Comparison of ENCODE assay signal across 11 cellular contexts in the genomic region with DNA sequence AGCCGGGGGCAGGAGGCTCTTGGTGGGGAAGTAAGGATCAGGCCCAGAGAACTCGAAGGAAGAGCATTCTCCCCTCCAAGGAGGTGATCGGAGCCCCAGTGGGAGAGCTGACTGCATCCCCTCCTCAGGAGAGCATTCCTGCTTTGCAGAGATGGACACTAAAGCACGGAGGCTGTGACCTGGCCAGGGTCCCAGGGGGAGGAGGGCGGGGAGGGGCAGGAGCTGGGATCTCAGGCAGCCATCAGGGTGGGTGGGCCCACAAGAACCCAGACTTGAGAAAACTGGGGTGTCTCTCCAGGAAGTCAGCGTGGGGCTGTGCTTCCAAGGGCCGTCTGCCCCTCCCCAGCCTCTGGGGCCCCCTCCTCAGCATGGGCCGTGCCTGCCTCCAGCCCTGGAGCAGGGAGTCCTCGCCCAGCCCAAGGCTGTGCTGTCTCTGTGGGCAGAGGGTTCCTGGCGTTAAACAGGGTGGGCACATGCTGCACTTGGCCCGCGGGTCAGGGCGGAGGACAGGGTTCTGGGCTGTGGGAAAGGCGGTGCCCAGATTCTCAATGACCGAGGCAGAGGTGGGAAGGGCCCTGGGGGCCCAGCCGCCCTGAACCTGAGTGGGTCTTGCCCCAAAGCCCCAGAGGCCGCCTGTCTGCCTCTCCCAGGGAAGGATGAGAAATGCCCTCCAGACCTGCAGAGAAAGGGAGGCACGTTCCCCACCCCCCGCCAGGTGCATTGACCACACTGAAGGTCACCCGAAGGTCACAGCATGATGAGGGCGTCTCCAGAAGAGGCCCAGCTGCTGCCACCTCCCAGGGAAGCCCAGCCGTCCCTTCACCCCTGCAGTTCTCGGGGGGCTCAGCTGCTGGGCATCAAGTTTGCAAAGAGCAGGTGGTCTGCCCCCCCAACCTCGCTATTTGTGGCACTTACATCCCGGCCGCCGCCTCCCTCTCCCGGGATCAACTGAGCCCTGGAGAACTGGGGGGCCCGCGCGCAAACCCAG. TPM values are rescaled to one million over a fixed set of nuclear protein-coding genes. Genes with fewer than 3 reads are reported as not detected.
DNase-seq lines count a peak whose midpoint lies in the region; ATAC-seq and TF ChIP-seq lines count a peak whose summit lies in the region.
"Had no signal": no experiment of that assay in that cellular context is flagged by ENCODE, and none has a peak within 500 bp of the region (broad histone marks: within the 10 kb centered on the region; RNA-seq: fewer than 3 reads in every experiment).

No MANE protein-coding gene starts in this region.

- H3K36me3 Mint-ChIP-seq in activated T-cell treated with anti-CD3 and anti-CD28 coated beads, Interleukin-2, amount 50 U/mL, for 72 hours (ENCODE audit: insufficient read depth in 2 of 2) = peaks cover 0 to 1% of the 10 kb centered on the region in 2 donors
- peaks cover 7% of the 10 kb centered on the region for H3K36me3 Mint-ChIP-seq in activated T-cell treated with anti-CD3 and anti-CD28 coated beads, Interleukin-2, amount 50 U/mL, for 4 hours (ENCODE audit: insufficient read depth)
- no peaks in the 10 kb centered on the region for H3K36me3 Mint-ChIP-seq in progenitor cell of endocrine pancreas (ENCODE audit: insufficient read depth)
- H3K36me3 Mint-ChIP-seq: CD4-positive, CD25-positive, alpha-beta regulatory T cell had no signal

- TF ChIP-seq CTCF in esophagus muscularis mucosa (IDR thresholded peaks at IDR 0.05) = no peak
- TF ChIP-seq CTCF in tibial nerve (IDR thresholded peaks at IDR 0.05) = no peak
- no peak for TF ChIP-seq CTCF in GM10266 (IDR thresholded peaks at IDR 0.05; ENCODE audit: control insufficient read depth, insufficient read depth, low read depth, missing control alignments)
- TF ChIP-seq CTCF in progenitor cell of endocrine pancreas (IDR thresholded peaks at IDR 0.05; ENCODE audit: unreplicated experiment) = no peak

- H3K9me3 ChIP-seq in esophagus muscularis mucosa = no peaks in the 10 kb centered on the region
- H3K9me3 ChIP-seq in tibial nerve = no peaks in the 10 kb centered on the region
- H3K9me3 ChIP-seq: mucosa of descending colon, upper lobe of left lung had no signal

- H3K27me3 ChIP-seq in esophagus muscularis mucosa (peaks cover 0 to 42% (median 12%) of the 10 kb centered on the region in 4 donors), tibial nerve (peaks cover 0 to 33% of the 10 kb centered on the region in 2 donors)

- H3K27ac Mint-ChIP-seq in activated T-cell treated with anti-CD3 and anti-CD28 coated beads, Interleukin-2, amount 50 U/mL, for 72 hours = no peak overlapping the region
- no peak overlapping the region for H3K27ac Mint-ChIP-seq in progenitor cell of endocrine pancreas
- H3K27ac Mint-ChIP-seq: CD4-positive, CD25-positive, alpha-beta regulatory T cell had no signal

- no peak for DNase-seq in activated T-cell treated with anti-CD3 and anti-CD28 coated beads, Interleukin-2, amount 50 U/mL, for 72 hours
- no peak for DNase-seq in activated T-cell treated with anti-CD3 and anti-CD28 coated beads, Interleukin-2, amount 50 U/mL, for 4 hours
- DNase-seq in RPMI8226 (peak; percentile 76), esophagus muscularis mucosa (ENCODE audit: extremely low spot score) (no peak), substantia nigra (lab: John Stamatoyannopoulos, UW) (no peak), tibial nerve (ENCODE audit: low spot score in 2 of 2) (no peak), GM10266 (ENCODE audit: extremely low spot score) (no peak), progenitor cell of endocrine pancreas (ENCODE audit: low spot score, unreplicated experiment) (no peak)

- H3K4me1 Mint-ChIP-seq in activated T-cell treated with anti-CD3 and anti-CD28 coated beads, Interleukin-2, amount 50 U/mL, for 72 hours (ENCODE audit: low read depth) = no peaks in the 10 kb centered on the region
- H3K4me1 Mint-ChIP-seq in activated T-cell treated with anti-CD3 and anti-CD28 coated beads, Interleukin-2, amount 50 U/mL, for 4 hours (ENCODE audit: low read depth) = peaks cover 3% of the 10 kb centered on the region
- no peaks in the 10 kb centered on the region for H3K4me1 Mint-ChIP-seq in progenitor cell of endocrine pancreas (ENCODE audit: low read depth)

- H3K36me3 ChIP-seq in esophagus muscularis mucosa (peaks cover 0 to 33% (median 26%) of the 10 kb centered on the region in 4 donors), tibial nerve (peaks cover 0 to 65% (median 0%) of the 10 kb centered on the region in 3 donors)

- TF ChIP-seq EP300 in esophagus muscularis mucosa (IDR thresholded peaks at IDR 0.05) (no peak), tibial nerve (IDR thresholded peaks at IDR 0.05) (no peak)

- intact Hi-C loops in esophagus muscularis mucosa (cut with DNase I) = no loop called here

- no peaks in the 10 kb centered on the region for H3K9me3 Mint-ChIP-seq in activated T-cell treated with anti-CD3 and anti-CD28 coated beads, Interleukin-2, amount 50 U/mL, for 72 hours
- H3K9me3 Mint-ChIP-seq in activated T-cell treated with anti-CD3 and anti-CD28 coated beads, Interleukin-2, amount 50 U/mL, for 4 hours = no peaks in the 10 kb centered on the region
- no peaks in the 10 kb centered on the region for H3K9me3 Mint-ChIP-seq in progenitor cell of endocrine pancreas (ENCODE audit: low read depth)
- H3K9me3 Mint-ChIP-seq: CD4-positive, CD25-positive, alpha-beta regulatory T cell had no signal

- no peak for ATAC-seq in activated T-cell treated with anti-CD3 and anti-CD28 coated beads, Interleukin-2, amount 50 U/mL, for 72 hours (replicated peaks in 1 of 2)
- ATAC-seq in activated T-cell treated with anti-CD3 and anti-CD28 coated beads, Interleukin-2, amount 50 U/mL, for 4 hours = no peak

- 50% methylated on average over 18 of the region's 31 CpGs for WGBS in esophagus muscularis mucosa
- WGBS in tibial nerve, 2 donors = 37 to 38% methylated on average over 15 to 19 of the region's 31 CpGs

- peak overlapping the region; percentile 29 to 56 for H3K4me3 Mint-ChIP-seq in activated T-cell treated with anti-CD3 and anti-CD28 coated beads, Interleukin-2, amount 50 U/mL, for 72 hours
- H3K4me3 Mint-ChIP-seq in activated T-cell treated with anti-CD3 and anti-CD28 coated beads, Interleukin-2, amount 50 U/mL, for 4 hours = no peak overlapping the region
- no peak overlapping the region for H3K4me3 Mint-ChIP-seq in progenitor cell of endocrine pancreas (ENCODE audit: low read depth)

- no peak overlapping the region for H3K27ac ChIP-seq in esophagus muscularis mucosa (replicated peaks in 1 of 4)
- H3K27ac ChIP-seq in substantia nigra (ENCODE audit: low read depth, low read length, poor library complexity, severe bottlenecking) = peak overlapping the region; percentile 45
- H3K27ac ChIP-seq in tibial nerve = no peak overlapping the region
- H3K27ac ChIP-seq: upper lobe of left lung had no signal

- TF ChIP-seq POLR2A in esophagus muscularis mucosa (IDR thresholded peaks at IDR 0.05; ENCODE audit: low read depth) (no peak), tibial nerve (IDR thresholded peaks at IDR 0.05) (no peak)

- no peaks in the 10 kb centered on the region for H3K27me3 Mint-ChIP-seq in activated T-cell treated with anti-CD3 and anti-CD28 coated beads, Interleukin-2, amount 50 U/mL, for 72 hours (ENCODE audit: low read depth)
- peaks cover 1% of the 10 kb centered on the region for H3K27me3 Mint-ChIP-seq in activated T-cell treated with anti-CD3 and anti-CD28 coated beads, Interleukin-2, amount 50 U/mL, for 4 hours (ENCODE audit: low read depth)
- H3K27me3 Mint-ChIP-seq in progenitor cell of endocrine pancreas = no peaks in the 10 kb centered on the region
- H3K27me3 Mint-ChIP-seq: CD4-positive, CD25-positive, alpha-beta regulatory T cell had no signal

- H3K4me3 ChIP-seq in esophagus muscularis mucosa (peak overlapping the region in 3 of 4 donors; percentile 18 to 39 (median 28)), tibial nerve (no peak overlapping the region)
- H3K4me3 ChIP-seq: mucosa of descending colon, upper lobe of left lung had no signal

- H3K4me1 ChIP-seq in esophagus muscularis mucosa (peaks cover 0 to 21% (median 12%) of the 10 kb centered on the region in 4 donors), tibial nerve (peaks cover 0 to 13% (median 0%) of the 10 kb centered on the region in 4 donors)

RNA-seq across cellular contexts. Expression of a gene that starts 0.6 kb away (rescaled TPM):
- total RNA-seq in activated T-cell treated with anti-CD3 and anti-CD28 coated beads, Interleukin-2, amount 50 U/mL, for 72 hours = 1 to 10 TPM; 1.4 to 1.6 TPM
- total RNA-seq in activated T-cell treated with anti-CD3 and anti-CD28 coated beads, Interleukin-2, amount 50 U/mL, for 4 hours = 1 to 10 TPM; 1.6 to 1.8 (median 1.7) TPM
- 1 to 10 TPM in 3 of 4 donors, under 1 TPM in 1; 0.42 to 3.3 (median 2.6) TPM for total RNA-seq in esophagus muscularis mucosa
- total RNA-seq in tibial nerve = not detected
- not detected in 2 replicates for total RNA-seq in progenitor cell of endocrine pancreas
- total RNA-seq: CD4-positive, CD25-positive, alpha-beta regulatory T cell; upper lobe of left lung had no signal

RNA-seq across cellular contexts. Expression of a gene that starts 8.8 kb away (rescaled TPM):
- 10 to 100 TPM; 30.8 to 40.2 TPM for total RNA-seq in activated T-cell treated with anti-CD3 and anti-CD28 coated beads, Interleukin-2, amount 50 U/mL, for 72 hours
- total RNA-seq in activated T-cell treated with anti-CD3 and anti-CD28 coated beads, Interleukin-2, amount 50 U/mL, for 4 hours = 100 to 1,000 TPM; 156 to 166 (median 161) TPM
- total RNA-seq in esophagus muscularis mucosa = 10 to 100 TPM in 1 of 4 donors, 1 to 10 TPM in 3; 5.0 to 11.0 (median 9.5) TPM
- 10 to 100 TPM in 2 of 4 donors, 1 to 10 TPM in 2; 8.0 to 17.5 (median 10.0) TPM for total RNA-seq in tibial nerve
- 40.5 and 48.9 TPM in 2 replicates for total RNA-seq in progenitor cell of endocrine pancreas

RNA-seq across cellular contexts. Expression of a gene that starts 12.0 kb away (rescaled TPM):
- 10 to 100 TPM; 31.9 to 34.4 TPM for total RNA-seq in activated T-cell treated with anti-CD3 and anti-CD28 coated beads, Interleukin-2, amount 50 U/mL, for 72 hours
- 10 to 100 TPM; 48.3 to 49.8 (median 49.7) TPM for total RNA-seq in activated T-cell treated with anti-CD3 and anti-CD28 coated beads, Interleukin-2, amount 50 U/mL, for 4 hours
- 10 to 100 TPM; 24.0 to 37.7 (median 28.9) TPM for total RNA-seq in esophagus muscularis mucosa
- total RNA-seq in tibial nerve = 10 to 100 TPM; 22.1 to 41.4 (median 27.3) TPM
- total RNA-seq in progenitor cell of endocrine pancreas = 74.1 and 75.4 TPM in 2 replicates

RNA-seq across cellular contexts. Expression of a gene that starts 15.8 kb away (rescaled TPM):
- 10 to 100 TPM; 25.2 to 34.2 TPM for total RNA-seq in activated T-cell treated with anti-CD3 and anti-CD28 coated beads, Interleukin-2, amount 50 U/mL, for 72 hours
- 10 to 100 TPM; 12.6 to 18.4 (median 17.5) TPM for total RNA-seq in activated T-cell treated with anti-CD3 and anti-CD28 coated beads, Interleukin-2, amount 50 U/mL, for 4 hours
- total RNA-seq in esophagus muscularis mucosa = 10 to 100 TPM in 2 of 4 donors, 1 to 10 TPM in 2; 5.3 to 18.7 (median 9.6) TPM
- total RNA-seq in tibial nerve = 10 to 100 TPM; 32.2 to 67.5 (median 35.9) TPM
- 33.3 and 35.0 TPM in 2 replicates for total RNA-seq in progenitor cell of endocrine pancreas

RNA-seq across cellular contexts. Expression of a gene that starts 20.5 kb away (rescaled TPM):
- total RNA-seq in activated T-cell treated with anti-CD3 and anti-CD28 coated beads, Interleukin-2, amount 50 U/mL, for 72 hours = 1,000 to 10,000 TPM; 3,054 to 3,114 TPM
- 1,000 to 10,000 TPM; 3,528 to 3,995 (median 3,711) TPM for total RNA-seq in activated T-cell treated with anti-CD3 and anti-CD28 coated beads, Interleukin-2, amount 50 U/mL, for 4 hours
- total RNA-seq in esophagus muscularis mucosa = 100 to 1,000 TPM; 318 to 813 (median 686) TPM
- 100 to 1,000 TPM; 404 to 765 (median 584) TPM for total RNA-seq in tibial nerve
- total RNA-seq in progenitor cell of endocrine pancreas = 1,463 and 1,530 TPM in 2 replicates

Comparison
In these comparisons a context has a peak if more than half of its experiments do, and no peak if none do; other contexts are left out.
1. H3K4me3 Mint-ChIP-seq: peak in activated T-cell treated with anti-CD3 and anti-CD28 coated beads, Interleukin-2, amount 50 U/mL, for 72 hours (2 of 2); none in activated T-cell treated with anti-CD3 and anti-CD28 coated beads, Interleukin-2, amount 50 U/mL, for 4 hours (single experiment) and progenitor cell of endocrine pancreas (single experiment).
2. H3K4me3 ChIP-seq: peak in esophagus muscularis mucosa (3 of 4); none in tibial nerve (0 of 4).